Comparison of ENCODE assay signal across 9 cellular contexts in the genomic region with DNA sequence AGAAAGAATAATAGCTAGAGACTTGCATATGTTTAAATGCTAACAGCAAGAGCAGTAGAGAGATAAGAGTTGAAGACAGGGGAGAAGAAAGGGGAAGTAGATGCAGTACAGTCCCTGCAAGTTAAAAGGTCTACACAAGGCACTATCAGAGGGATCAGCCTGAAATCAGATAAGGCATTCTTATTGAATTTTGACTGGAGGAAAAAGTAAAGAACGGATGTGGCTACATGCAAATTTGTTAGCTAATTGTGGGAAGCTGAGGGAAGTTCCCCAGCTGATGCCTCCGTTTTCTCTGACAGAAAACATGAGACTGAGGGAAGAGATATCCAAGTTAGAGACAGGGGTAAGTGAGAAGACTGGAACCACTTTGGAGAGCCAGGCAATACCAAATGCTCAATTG. TPM values are rescaled to one million over a fixed set of nuclear protein-coding genes. Genes with fewer than 3 reads are reported as not detected.
DNase-seq lines count a peak whose midpoint lies in the region; ATAC-seq, FAIRE-seq and TF ChIP-seq lines count a peak whose summit lies in the region.
"Had no signal": no experiment of that assay in that cellular context is flagged by ENCODE, and none has a peak within 500 bp of the region (broad histone marks: within the 10 kb centered on the region; RNA-seq: fewer than 3 reads in every experiment).

No MANE protein-coding gene starts in this region.

- no peaks in the 10 kb centered on the region for H3K9me3 Mint-ChIP-seq in activated T-helper 17 cell treated with anti-CD3 and anti-CD28 coated beads, Interleukin-2, amount 50 U/mL, for 72 hours

- ATAC-seq in GM19467 (IDR thresholded peaks at IDR 0.05; ENCODE audit: unreplicated experiment) (peak; percentile 85), HG03442 (IDR thresholded peaks at IDR 0.05; ENCODE audit: unreplicated experiment) (peak; percentile 88)
- ATAC-seq in activated T-helper 17 cell treated with anti-CD3 and anti-CD28 coated beads, Interleukin-2, amount 50 U/mL, for 72 hours (replicated peaks), result peak; percentile 82

- DNase-seq in GDM1 (lab: John Stamatoyannopoulos, UW) (peak; percentile 50), ovary (no peak), H54 (ENCODE audit: insufficient read length, low spot score) (no peak), spleen (no peak), foreskin melanocyte (no peak)
- DNase-seq: hippocampal formation had no signal

- H3K27me3 ChIP-seq in ovary (no peaks in the 10 kb centered on the region), spleen (replicated peaks in 1 of 7) (no peaks in the 10 kb centered on the region)

- TF ChIP-seq POLR2A in ovary (IDR thresholded peaks at IDR 0.05) (no peak), H54 (IDR thresholded peaks at IDR 0.05; ENCODE audit: low read depth, low read length) (no peak), spleen (IDR thresholded peaks at IDR 0.05) (no peak)

- 79 to 93% (median 91%) methylated on average over 2 of the region's 2 CpGs for WGBS in ovary, 3 donors
- WGBS in spleen, 5 donors, result 18 to 33% (median 27%) methylated on average over 2 of the region's 2 CpGs

- H3K27ac Mint-ChIP-seq in activated T-helper 17 cell treated with anti-CD3 and anti-CD28 coated beads, Interleukin-2, amount 50 U/mL, for 72 hours, result no peak overlapping the region

- H3K4me3 ChIP-seq in ovary (no peak overlapping the region), spleen (no peak overlapping the region)

- FAIRE-seq in H54 (lab: Jason Lieb, UNC), result no peak

- H3K4me1 Mint-ChIP-seq in activated T-helper 17 cell treated with anti-CD3 and anti-CD28 coated beads, Interleukin-2, amount 50 U/mL, for 72 hours, result peaks cover 15% of the 10 kb centered on the region

- no peaks in the 10 kb centered on the region for H3K27me3 Mint-ChIP-seq in activated T-helper 17 cell treated with anti-CD3 and anti-CD28 coated beads, Interleukin-2, amount 50 U/mL, for 72 hours

- H3K36me3 Mint-ChIP-seq in activated T-helper 17 cell treated with anti-CD3 and anti-CD28 coated beads, Interleukin-2, amount 50 U/mL, for 72 hours (ENCODE audit: low read depth), result no peaks in the 10 kb centered on the region

- TF ChIP-seq CTCF in ovary (IDR thresholded peaks at IDR 0.05) (no peak), spleen (IDR thresholded peaks at IDR 0.05 in 8 of 11, conservative IDR thresholded peaks at IDR 0.05 in 3 of 11) (no peak)

- H3K9me3 ChIP-seq in ovary (no peaks in the 10 kb centered on the region), spleen (no peaks in the 10 kb centered on the region)

- H3K4me1 ChIP-seq in ovary (ENCODE audit: insufficient read depth) (peaks cover 8% of the 10 kb centered on the region), spleen (peaks cover 0 to 31% (median 11%) of the 10 kb centered on the region in 6 donors)

- no peak for TF ChIP-seq EP300 in ovary (IDR thresholded peaks at IDR 0.05)

- intact Hi-C loops in ovary (cut with DNase I), result loop anchor here in 1 of 4 donors (5.0 kb wide), 1 partner anchor 46 kb away; no protein-coding TSS in a partner anchor
- intact Hi-C loops in spleen (cut with DNase I; ENCODE audit: low total_unique reads), result no loop called here

- no peak overlapping the region for H3K27ac ChIP-seq in ovary
- H3K27ac ChIP-seq in spleen, result no peak overlapping the region

- H3K4me3 Mint-ChIP-seq in activated T-helper 17 cell treated with anti-CD3 and anti-CD28 coated beads, Interleukin-2, amount 50 U/mL, for 72 hours, result no peak overlapping the region

- no peaks in the 10 kb centered on the region for H3K36me3 ChIP-seq in ovary
- H3K36me3 ChIP-seq in spleen, result no peaks in the 10 kb centered on the region

RNA-seq across cellular contexts. Expression of gene RHOBTB3, which starts 12.9 kb away (rescaled TPM):
- total RNA-seq in activated T-helper 17 cell treated with anti-CD3 and anti-CD28 coated beads, Interleukin-2, amount 50 U/mL, for 72 hours, result 1 to 10 TPM in 1 of 2 donors, under 1 TPM in 1; 0.95 to 2.1 TPM
- total RNA-seq in ovary (100 to 1,000 TPM; 106 to 221 (median 200) TPM), spleen (10 to 100 TPM; 33.2 to 71.1 (median 43.5) TPM)
- polyA plus RNA-seq in ovary (100 to 1,000 TPM in 1 of 2 donors, 10 to 100 TPM in 1; 52.8 to 133 TPM), spleen (1 to 10 TPM; 4.5 to 9.0 (median 5.2) TPM)

RNA-seq across cellular contexts. Expression of gene SPATA9, which starts 35.4 kb away (rescaled TPM):
- not detected for total RNA-seq in activated T-helper 17 cell treated with anti-CD3 and anti-CD28 coated beads, Interleukin-2, amount 50 U/mL, for 72 hours
- total RNA-seq in ovary (1 to 10 TPM in 2 of 7 donors, under 1 TPM in 5; 0.46 to 1.7 (median 0.76) TPM), spleen (1 to 10 TPM in 3 of 7 donors, under 1 TPM in 3, not detected in 1; 0.23 to 2.1 (median 1.0) TPM)
- polyA plus RNA-seq in ovary (1 to 10 TPM; 1.0 to 1.3 TPM), spleen (1 to 10 TPM in 2 of 3 donors, under 1 TPM in 1; 0.70 to 2.8 (median 1.1) TPM)

Comparison
In these comparisons a context has a peak if more than half of its experiments do, and no peak if none do; other contexts are left out.
1. RNA of gene RHOBTB3, which starts 12.9 kb away (total RNA-seq): 106 to 221 TPM in ovary and 33.2 to 71.1 TPM in spleen; 0.95 to 2.1 TPM in activated T-helper 17 cell treated with anti-CD3 and anti-CD28 coated beads, Interleukin-2, amount 50 U/mL, for 72 hours; every median in the first group is over 10 times any median in the second.
2. Peak in every context shown above with its lines, with median percentiles within 50 percentile points of each other: ATAC-seq.